Comparison of ENCODE assay signal across 14 cellular contexts in the genomic region with DNA sequence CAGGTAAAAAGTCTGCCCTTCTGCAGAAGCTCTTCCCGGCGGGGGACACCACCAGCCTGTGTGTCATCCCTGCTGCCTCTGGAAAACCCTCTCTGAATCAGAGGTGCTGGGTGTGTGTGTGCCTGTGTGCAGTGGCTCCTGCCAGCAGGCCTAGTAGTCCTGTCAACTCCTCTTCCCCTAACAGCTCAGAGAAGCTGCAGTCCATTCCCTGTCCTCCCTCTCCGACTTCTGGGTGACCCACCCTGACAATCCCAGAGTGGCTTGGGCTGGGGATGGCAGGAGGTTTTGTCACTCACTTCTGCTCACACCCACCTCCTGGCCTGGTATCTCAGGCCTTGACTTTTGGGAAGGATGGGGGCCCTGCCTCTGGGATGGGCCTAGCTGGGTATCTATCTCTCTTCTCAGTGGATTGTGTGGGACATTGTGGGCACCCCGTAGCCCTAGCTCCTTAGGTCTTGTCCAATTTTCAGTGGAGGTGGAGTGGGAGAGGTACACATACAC. TPM values are rescaled to one million over a fixed set of nuclear protein-coding genes. Genes with fewer than 3 reads are reported as not detected.
A peak's percentile ranks its signal among the peaks of the same experiment; 100 is the strongest.
DNase-seq lines count a peak whose midpoint lies in the region; ATAC-seq, FAIRE-seq and TF ChIP-seq lines count a peak whose summit lies in the region.
"Had no signal": no experiment of that assay in that cellular context is flagged by ENCODE, and none has a peak within 500 bp of the region (broad histone marks: within the 10 kb centered on the region; RNA-seq: fewer than 3 reads in every experiment).

No MANE protein-coding gene starts in this region.

- H2BK120ac ChIP-seq in H9 (ENCODE audit: low read depth, low read length, poor library complexity, severe bottlenecking), result no peak overlapping the region

- H3T11ph ChIP-seq in H9 (ENCODE audit: low read length), result no peak overlapping the region

- peaks cover 74% of the 10 kb centered on the region for H3K4me1 Mint-ChIP-seq in brain
- peaks cover 61 to 82% (median 78%) of the 10 kb centered on the region in 3 donors for H3K4me1 Mint-ChIP-seq in naive B cell
- H3K4me1 Mint-ChIP-seq in H9, result peaks cover 17 to 28% of the 10 kb centered on the region in 2 experiments

- TF ChIP-seq POLR2A in GM12891 (IDR thresholded peaks at IDR 0.05; ENCODE audit: low read depth, low read length), result no peak

- ATAC-seq in naive B cell (ENCODE audit: low read depth in 2 of 2) (no peak), HG02885 (IDR thresholded peaks at IDR 0.05; ENCODE audit: poor library complexity, unreplicated experiment) (no peak)

- H3K79me1 ChIP-seq in H9 (ENCODE audit: insufficient read depth, low read depth, low read length, poor library complexity, severe bottlenecking), result no peaks in the 10 kb centered on the region

- no peak overlapping the region for H4K91ac ChIP-seq in H9 (ENCODE audit: insufficient read length, low read depth, low read length)

- no peak overlapping the region for H2AFZ ChIP-seq in H9 (ENCODE audit: low read length)

- no peak overlapping the region for H2AK5ac ChIP-seq in H9 (ENCODE audit: insufficient read length, low read length)

- peak; percentile 28 for FAIRE-seq in GM12891 (lab: Jason Lieb, UNC)
- FAIRE-seq: D721Med had no signal

- H3K4me3 ChIP-seq in BLaER1, result no peak overlapping the region

- no peak overlapping the region for H3K14ac ChIP-seq in H9 (ENCODE audit: insufficient read depth, low read length)

- H3K4me2 ChIP-seq in BLaER1 (peak overlapping the region; percentile 95), H9 (ENCODE audit: insufficient read depth, insufficient read length, low read length) (no peak overlapping the region)

- H3K27me3 ChIP-seq in BLaER1, result peaks cover 74% of the 10 kb centered on the region
- H3K27me3 ChIP-seq in H9 (ENCODE audit: insufficient read depth, low read length), result peaks cover 86% of the 10 kb centered on the region

- no peak for TF ChIP-seq CTCF in brain (conservative IDR thresholded peaks at IDR 0.05)
- TF ChIP-seq CTCF in H9 (conservative IDR thresholded peaks at IDR 0.05), result no peak

- H2BK15ac ChIP-seq in H9 (ENCODE audit: low read depth, low read length), result no peak overlapping the region

- H3K23ac ChIP-seq in H9 (ENCODE audit: insufficient read length, low read depth, low read length), result no peak overlapping the region

- no peaks in the 10 kb centered on the region for H3K36me3 Mint-ChIP-seq in brain
- no peaks in the 10 kb centered on the region for H3K36me3 Mint-ChIP-seq in naive B cell
- H3K36me3 Mint-ChIP-seq in H9 (ENCODE audit: insufficient read depth in 1 of 3, low read depth in 3 of 3), result no peaks in the 10 kb centered on the region; a peak in 1 of 7 replicates

- no peaks in the 10 kb centered on the region for H3K9me3 ChIP-seq in BLaER1
- H3K9me3 ChIP-seq in H9 (ENCODE audit: control insufficient read depth, low read depth, low read length), result no peaks in the 10 kb centered on the region
- H3K9me3 ChIP-seq: uterus had no signal

- no peak overlapping the region for H2BK20ac ChIP-seq in H9 (ENCODE audit: low read depth, low read length, poor library complexity, severe bottlenecking)

- no peaks in the 10 kb centered on the region for H3K23me2 ChIP-seq in H9 (ENCODE audit: insufficient read length, low read depth, low read length, poor library complexity, severe bottlenecking)

- H3K9me3 Mint-ChIP-seq in brain, result peaks cover 0 to 15% (median 0%) of the 10 kb centered on the region in 5 experiments
- H3K9me3 Mint-ChIP-seq in naive B cell, result no peaks in the 10 kb centered on the region
- H3K9me3 Mint-ChIP-seq in H9, result peaks cover 2 to 5% of the 10 kb centered on the region in 2 experiments; a peak in 4 of 5 replicates
- H3K9me3 Mint-ChIP-seq: neural crest cell had no signal

- no peak overlapping the region for H3K18ac ChIP-seq in H9 (ENCODE audit: insufficient read length, low read depth, low read length)

- H3K27ac ChIP-seq in BLaER1 (no peak overlapping the region), H9 (ENCODE audit: insufficient read length, low read depth, low read length) (no peak overlapping the region)
- H3K27ac ChIP-seq: uterus had no signal

- H3K27me3 Mint-ChIP-seq in brain, result peaks cover 81% of the 10 kb centered on the region
- H3K27me3 Mint-ChIP-seq in naive B cell, result no peaks in the 10 kb centered on the region
- H3K27me3 Mint-ChIP-seq in H9 (ENCODE audit: low read depth), result peaks cover 96% of the 10 kb centered on the region

- no peak overlapping the region for H4K8ac ChIP-seq in H9 (replicated peaks; ENCODE audit: insufficient read length, low read depth, low read length)

- H3K4me1 ChIP-seq in BLaER1 (peaks cover 88% of the 10 kb centered on the region), H9 (ENCODE audit: insufficient read depth, low read length) (no peaks in the 10 kb centered on the region)

- no peak overlapping the region for H2BK12ac ChIP-seq in H9 (ENCODE audit: insufficient read length, low read depth, low read length)

- H2BK5ac ChIP-seq in H9 (ENCODE audit: insufficient read length, low read length), result no peak overlapping the region

- H3K79me2 ChIP-seq in H9 (ENCODE audit: insufficient read depth, low read length), result no peaks in the 10 kb centered on the region

- H3K27ac Mint-ChIP-seq in brain (no peak overlapping the region), naive B cell (peak overlapping the region; percentile 2 to 99 (median 97)), H9 (no peak overlapping the region)

- H3K9ac ChIP-seq in BLaER1, result no peak overlapping the region
- H3K9ac ChIP-seq in H9 (ENCODE audit: extremely low read depth, insufficient read length, low read length), result no peak overlapping the region

- peak overlapping the region in 3 of 5 experiments; percentile 41 to 70 (median 64) for H3K4me3 Mint-ChIP-seq in brain
- peak overlapping the region; percentile 59 to 90 (median 78) for H3K4me3 Mint-ChIP-seq in naive B cell
- peak overlapping the region in 1 of 2 experiments; percentile 40; a peak in 1 of 5 replicates for H3K4me3 Mint-ChIP-seq in H9
- H3K4me3 Mint-ChIP-seq: neural crest cell had no signal

- WGBS in H9 (ENCODE audit: extremely low coverage, insufficient read length, low lambda C conversion rate), result no CpG with 5 or more reads among the region's 4 CpGs

- DNase-seq in GM12891 (ENCODE audit: insufficient read length, low spot score) (peak; percentile 2), naive B cell (no peak), H9 (no peak), RKO (ENCODE audit: low spot score) (no peak), mesenteric fat pad (ENCODE audit: low spot score) (no peak)
- DNase-seq: SW 1271, uterus had no signal

- H4K5ac ChIP-seq in H9 (ENCODE audit: insufficient read length, low read depth, low read length), result no peak overlapping the region

- peaks cover 49% of the 10 kb centered on the region for H4K20me1 ChIP-seq in BLaER1
- H4K20me1 ChIP-seq in H9 (ENCODE audit: control insufficient read depth, insufficient read depth, insufficient read length), result peaks cover 2% of the 10 kb centered on the region

- H3K56ac ChIP-seq in H9 (ENCODE audit: insufficient read length, low read depth, low read length), result no peak overlapping the region

- no peak overlapping the region for H3K4ac ChIP-seq in H9 (ENCODE audit: low read depth, low read length)

- no peaks in the 10 kb centered on the region for H3K36me3 ChIP-seq in BLaER1
- H3K36me3 ChIP-seq: uterus had no signal

TF ChIP-seq in GM12891, 5 proteins besides CTCF, POLR2A, EP300 and RAD21:
- TF ChIP-seq TAF1 (IDR thresholded peaks at IDR 0.05; ENCODE audit: low read depth, low read length) (no peak), POLR2AphosphoS5 (IDR thresholded peaks at IDR 0.05; ENCODE audit: low read depth, low read length) (no peak), SPI1 (IDR thresholded peaks at IDR 0.05; ENCODE audit: low read depth, low read length) (no peak), PAX5 (IDR thresholded peaks at IDR 0.05; ENCODE audit: insufficient read depth, low read length, severe bottlenecking) (no peak), POU2F2 (IDR thresholded peaks at IDR 0.05; ENCODE audit: low read depth, low read length) (no peak)

RNA-seq across cellular contexts. Expression of a gene that starts 2.3 kb away (rescaled TPM):
- polyA plus RNA-seq in GM12891 (2012; ENCODE audit: low read depth, missing spikeins), result 34.4 TPM
- 0.58 TPM for polyA plus RNA-seq in brain (ENCODE audit: insufficient read depth, low read depth, low replicate concordance)
- polyA plus RNA-seq in naive B cell (ENCODE audit: low read depth in 6 of 6), result 10 to 100 TPM in 3 of 6 donors, 1 to 10 TPM in 3; 6.4 to 23.9 (median 10.7) TPM
- total RNA-seq in H9 (2021), result not detected in 2 replicates
- not detected for total RNA-seq in mesenteric fat pad
- total RNA-seq: dermis microvascular lymphatic vessel endothelial cell, HT1080, neural crest cell had no signal

RNA-seq across cellular contexts. Expression of a gene that starts 23.3 kb away (rescaled TPM):
- not detected for polyA plus RNA-seq in GM12891 (2012; ENCODE audit: low read depth, missing spikeins)
- polyA plus RNA-seq in brain (ENCODE audit: insufficient read depth, low read depth, low replicate concordance) (0.56 TPM), naive B cell (ENCODE audit: low read depth in 6 of 6) (under 1 TPM in 4 of 6 donors, not detected in 2; 0.44 to 0.79 (median 0.57) TPM)
- total RNA-seq in H9 (2021) (not detected in 2 replicates), mesenteric fat pad (0.90 TPM)
- total RNA-seq: dermis microvascular lymphatic vessel endothelial cell, HT1080, neural crest cell had no signal

RNA-seq across cellular contexts. Expression of a gene that starts 51.3 kb away (rescaled TPM):
- not detected for polyA plus RNA-seq in GM12891 (2012; ENCODE audit: low read depth, missing spikeins)
- polyA plus RNA-seq in brain (ENCODE audit: insufficient read depth, low read depth, low replicate concordance) (not detected), naive B cell (ENCODE audit: low read depth in 6 of 6) (not detected)
- total RNA-seq in H9 (2021) (not detected in 2 replicates), mesenteric fat pad (not detected)
- total RNA-seq: dermis microvascular lymphatic vessel endothelial cell, HT1080, neural crest cell, uterus had no signal

Comparison
In these comparisons a context has a peak if more than half of its experiments do, and no peak if none do; other contexts are left out.
1. H3K27ac Mint-ChIP-seq: peak in naive B cell (6 of 6); none in brain (0 of 5) and H9 (0 of 3).